In the genomic region with DNA sequence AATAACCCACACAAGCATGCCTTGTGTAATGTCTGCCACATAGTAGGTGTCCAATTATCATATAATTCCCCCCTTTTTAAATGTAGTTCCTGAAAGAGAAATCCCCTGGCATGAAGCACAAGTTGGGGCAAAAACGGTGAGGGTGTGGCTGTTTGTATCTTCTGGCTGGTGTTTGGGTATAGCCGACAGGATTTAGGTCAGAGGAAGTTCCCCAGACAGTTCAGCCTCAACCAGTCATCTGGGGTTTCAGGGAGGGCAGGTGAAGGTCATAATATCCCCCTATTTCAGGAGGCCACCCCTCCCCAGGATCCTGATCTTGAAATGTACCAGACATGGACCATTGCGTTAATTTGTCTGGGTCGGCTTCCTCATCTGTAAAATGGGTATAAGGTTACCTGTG, we compare ENCODE assay signal across 15 cellular contexts. TPM values are rescaled to one million over a fixed set of nuclear protein-coding genes. Genes with fewer than 3 reads are reported as not detected.
DNase-seq lines count a peak whose midpoint lies in the region; ATAC-seq, FAIRE-seq and TF ChIP-seq lines count a peak whose summit lies in the region.
"Had no signal": no experiment of that assay in that cellular context is flagged by ENCODE, and none has a peak within 500 bp of the region (broad histone marks: within the 10 kb centered on the region; RNA-seq: fewer than 3 reads in every experiment).

No MANE protein-coding gene starts in this region.

- peaks cover 2% of the 10 kb centered on the region for H3K36me3 Mint-ChIP-seq in activated CD4-positive, alpha-beta T cell treated with anti-CD3 and anti-CD28 coated beads, Interleukin-2, amount 10 ng/mL, durations not matched to agents 24 days and 14 days (ENCODE audit: low read depth)

- 50 to 58% (median 53%) methylated on average over 4 of the region's 4 CpGs for WGBS in stomach, 5 donors

- H3K27ac ChIP-seq in foreskin keratinocyte (peak overlapping the region; percentile 31), stomach (peak overlapping the region in 4 of 5 donors; percentile 93 to 97 (median 94))
- H3K27ac ChIP-seq: brain microvascular endothelial cell, SK-N-MC had no signal

- H3K4me3 Mint-ChIP-seq in activated CD4-positive, alpha-beta T cell treated with anti-CD3 and anti-CD28 coated beads, Interleukin-2, amount 10 ng/mL, durations not matched to agents 24 days and 14 days = peak overlapping the region; percentile 41

- H3K4me1 ChIP-seq in foreskin keratinocyte (peaks cover 64% of the 10 kb centered on the region), stomach (peaks cover 31 to 64% (median 34%) of the 10 kb centered on the region in 4 donors)

- no peaks in the 10 kb centered on the region for H3K36me3 ChIP-seq in stomach
- H3K36me3 ChIP-seq: brain microvascular endothelial cell had no signal

- no peak for TF ChIP-seq EP300 in stomach (IDR thresholded peaks at IDR 0.05)

- peak overlapping the region; percentile 34 for H3K27ac Mint-ChIP-seq in activated CD4-positive, alpha-beta T cell treated with anti-CD3 and anti-CD28 coated beads, Interleukin-2, amount 10 ng/mL, durations not matched to agents 24 days and 14 days

- H3K9me3 ChIP-seq in stomach = no peaks in the 10 kb centered on the region

- TF ChIP-seq CTCF in foreskin keratinocyte (conservative IDR thresholded peaks at IDR 0.05) (no peak), stomach (IDR thresholded peaks at IDR 0.05) (no peak), GM10266 (IDR thresholded peaks at IDR 0.05; ENCODE audit: control insufficient read depth, insufficient read depth, low read depth, missing control alignments) (no peak), D721Med (IDR thresholded peaks at IDR 0.05; ENCODE audit: insufficient read depth, missing control alignments) (no peak)

- ATAC-seq in foreskin keratinocyte = no peak

- DNase-seq in activated CD4-positive, alpha-beta T cell treated with anti-CD3 and anti-CD28 coated beads, Interleukin-2, amount 10 ng/mL, durations not matched to agents 24 days and 14 days = peak; percentile 72
- no peak for DNase-seq in activated CD4-positive, alpha-beta T cell treated with anti-CD3 and anti-CD28 coated beads for 1 hour
- DNase-seq in activated T-helper 1 cell treated with Interleukin-2 at 50 U/mL for 16 hours (ENCODE audit: low read depth) (peak; percentile 31), foreskin keratinocyte (peak; percentile 76 to 79), stomach (no peak), GM10266 (ENCODE audit: extremely low spot score) (no peak), DMS53 treated with DMSO at 0.1 percent for 48 hours (lab: John Stamatoyannopoulos, UW; ENCODE audit: unreplicated experiment) (no peak), D721Med (ENCODE audit: insufficient read length, low spot score) (no peak)
- DNase-seq: brain microvascular endothelial cell, DND-41, NCI-H1092, NCI-H748 treated with DMSO at 0.1 percent for 48 hours had no signal

- intact Hi-C loops in activated CD4-positive, alpha-beta T cell treated with anti-CD3 and anti-CD28 coated beads, Interleukin-2, amount 10 ng/mL, durations not matched to agents 24 days and 14 days (cut with micrococcal nuclease) = loop anchor here (10.0 kb wide), 1 partner anchor 482 kb away; a partner anchor contains a TSS
- intact Hi-C loops in stomach (cut with DNase I; ENCODE audit: low total_unique reads) = no loop called here

- H3K27me3 Mint-ChIP-seq in activated CD4-positive, alpha-beta T cell treated with anti-CD3 and anti-CD28 coated beads, Interleukin-2, amount 10 ng/mL, durations not matched to agents 24 days and 14 days = no peaks in the 10 kb centered on the region

- FAIRE-seq in D721Med (lab: Jason Lieb, UNC) = no peak
- FAIRE-seq: GM18507 had no signal

- no peaks in the 10 kb centered on the region for H3K27me3 ChIP-seq in foreskin keratinocyte
- H3K27me3 ChIP-seq in stomach = no peaks in the 10 kb centered on the region
- H3K27me3 ChIP-seq: brain microvascular endothelial cell had no signal

- no peak overlapping the region for H3K4me3 ChIP-seq in stomach
- H3K4me3 ChIP-seq: SK-N-MC had no signal

- peaks cover 50% of the 10 kb centered on the region for H3K4me1 Mint-ChIP-seq in activated CD4-positive, alpha-beta T cell treated with anti-CD3 and anti-CD28 coated beads, Interleukin-2, amount 10 ng/mL, durations not matched to agents 24 days and 14 days

- no peak for TF ChIP-seq POLR2A in stomach (IDR thresholded peaks at IDR 0.05)

- no peaks in the 10 kb centered on the region for H3K9me3 Mint-ChIP-seq in activated CD4-positive, alpha-beta T cell treated with anti-CD3 and anti-CD28 coated beads, Interleukin-2, amount 10 ng/mL, durations not matched to agents 24 days and 14 days
- H3K9me3 Mint-ChIP-seq: neural crest cell had no signal

RNA-seq across cellular contexts. Expression of a gene that starts 29.1 kb away (rescaled TPM):
- 51.6 and 52.6 TPM in 2 replicates for total RNA-seq in activated CD4-positive, alpha-beta T cell treated with anti-CD3 and anti-CD28 coated beads, Interleukin-2, amount 10 ng/mL, durations not matched to agents 24 days and 14 days
- total RNA-seq in foreskin keratinocyte = 54.8 and 56.1 TPM in 2 replicates
- polyA plus RNA-seq in foreskin keratinocyte = 39.9 and 43.7 TPM in 2 replicates
- 100 to 1,000 TPM; 169 to 382 (median 244) TPM for total RNA-seq in stomach
- polyA plus RNA-seq in stomach = 100 to 1,000 TPM in 1 of 3 donors, 10 to 100 TPM in 2; 64.9 to 124 (median 78.1) TPM

Comparison
In these comparisons a context has a peak if more than half of its experiments do, and no peak if none do; other contexts are left out.
1. DNase-seq: peak in activated CD4-positive, alpha-beta T cell treated with anti-CD3 and anti-CD28 coated beads, Interleukin-2, amount 10 ng/mL, durations not matched to agents 24 days and 14 days (single experiment), activated T-helper 1 cell treated with Interleukin-2 at 50 U/mL for 16 hours (single experiment) and foreskin keratinocyte (2 of 2); none in activated CD4-positive, alpha-beta T cell treated with anti-CD3 and anti-CD28 coated beads for 1 hour (single experiment), stomach (single experiment), GM10266 (single experiment), DMS53 treated with DMSO at 0.1 percent for 48 hours (single experiment) and D721Med (single experiment).